Comparison of ENCODE assay signal across 8 cellular contexts in genomic region chr4:75708218-75708691, GRCh38. TPM values are rescaled to one million over a fixed set of nuclear protein-coding genes. Genes with fewer than 3 reads are reported as not detected.
DNase-seq lines count a peak whose midpoint lies in the region; ATAC-seq and TF ChIP-seq lines count a peak whose summit lies in the region.

No MANE protein-coding gene starts in this region.

- no peaks in the 10 kb centered on the region for H3K4me1 ChIP-seq in mammary epithelial cell (ENCODE audit: insufficient read depth, low read length)
- H3K4me1 ChIP-seq in breast epithelium = no peaks in the 10 kb centered on the region
- H3K4me1 ChIP-seq in OCI-LY7 (ENCODE audit: insufficient read depth, low read length, poor library complexity, severe bottlenecking) = no peaks in the 10 kb centered on the region

- H2AFZ ChIP-seq in mammary epithelial cell (ENCODE audit: low read depth, low read length) = no peak overlapping the region
- H2AFZ ChIP-seq in OCI-LY7 (ENCODE audit: low read length) = no peak overlapping the region

- DNase-seq in mammary epithelial cell (no peak), breast epithelium (ENCODE audit: low spot score in 2 of 2) (no peak), OCI-LY7 (ENCODE audit: low spot score) (no peak), dermis blood vessel endothelial cell (peak; percentile 20), NCI-H2171 treated with DMSO at 0.1 percent for 48 hours (lab: John Stamatoyannopoulos, UW) (no peak), NCI-H524 treated with DMSO at 0.1 percent for 48 hours (lab: John Stamatoyannopoulos, UW) (no peak)
- DNase-seq in stimulated activated CD4-positive, alpha-beta T cell treated with anti-CD3 and anti-CD28 coated beads, Interleukin-2, amount 100 ng/mL, for 4 hours (ENCODE audit: low read depth) = peak; percentile 24

- H3K4me2 ChIP-seq in mammary epithelial cell (ENCODE audit: insufficient read depth, low read depth, low read length) (no peak overlapping the region), OCI-LY7 (ENCODE audit: low read length) (no peak overlapping the region)

- H3K9me2 ChIP-seq in OCI-LY7 (ENCODE audit: insufficient read depth, low read length) = no peaks in the 10 kb centered on the region

- POLR2A ChIA-PET in OCI-LY7 (lab: Charles Lee) = no interaction called here

- dilution Hi-C loops in mammary epithelial cell (cut with HindIII; ENCODE audit: low sequenced_read_pairs) = no loop called here

- H3K36me3 ChIP-seq in mammary epithelial cell (ENCODE audit: insufficient read depth, low read length) (no peaks in the 10 kb centered on the region), breast epithelium (no peaks in the 10 kb centered on the region), OCI-LY7 (ENCODE audit: insufficient read depth, low read length) (no peaks in the 10 kb centered on the region)

- H3K27me3 ChIP-seq in mammary epithelial cell (ENCODE audit: insufficient read depth, low read length) (no peaks in the 10 kb centered on the region), breast epithelium (no peaks in the 10 kb centered on the region)

- BruUV-seq in mammary epithelial cell (replicated peaks; lab: Mats Ljungman, UMichigan) = no TSS peak
- no TSS peak for BruUV-seq in OCI-LY7 (replicated peaks; lab: Mats Ljungman, UMichigan)

- H4K20me1 ChIP-seq in mammary epithelial cell (ENCODE audit: insufficient read depth, low read length) (no peaks in the 10 kb centered on the region), OCI-LY7 (ENCODE audit: insufficient read depth, low read length) (no peaks in the 10 kb centered on the region)

- WGBS in mammary epithelial cell (ENCODE audit: low coverage, missing lambda C conversion rate) = 100% methylated on average over 2 of the region's 3 CpGs

- TF ChIP-seq CTCF in mammary epithelial cell (conservative IDR thresholded peaks at IDR 0.05 in 1 of 2, IDR thresholded peaks at IDR 0.05 in 1 of 2; ENCODE audit: extremely low read depth in 1 of 2, insufficient read depth in 1 of 2, low read depth in 1 of 2, low read length in 2 of 2) = peak; percentile 12 to 27
- TF ChIP-seq CTCF in breast epithelium (IDR thresholded peaks at IDR 0.05) = no peak
- TF ChIP-seq CTCF in OCI-LY7 (conservative IDR thresholded peaks at IDR 0.05; ENCODE audit: low read length) = peak; percentile 58

- in situ Hi-C loops in mammary epithelial cell (cut with MboI; ENCODE audit: low sequenced_read_pairs in 2 of 2) = no loop called here

- H3K4me3 ChIP-seq in mammary epithelial cell (replicated peaks in 1 of 3; ENCODE audit: insufficient read depth in 1 of 3, low read depth in 2 of 3, low read length in 3 of 3) (no peak overlapping the region), breast epithelium (no peak overlapping the region), OCI-LY7 (ENCODE audit: low read depth, low read length, poor library complexity, severe bottlenecking) (no peak overlapping the region)

- no peak overlapping the region for H3K27ac ChIP-seq in mammary epithelial cell (ENCODE audit: insufficient read depth, low read depth, low read length)
- no peak overlapping the region for H3K27ac ChIP-seq in breast epithelium
- no peak overlapping the region for H3K27ac ChIP-seq in OCI-LY7 (ENCODE audit: low read depth, low read length, poor library complexity, severe bottlenecking)

- CTCF ChIA-PET in mammary epithelial cell (lab: Charles Lee; ENCODE audit: low non-redundant PET) = no interaction called here
- CTCF ChIA-PET in OCI-LY7 (lab: Charles Lee; ENCODE audit: unreplicated experiment) = no interaction called here

- H3K9ac ChIP-seq in mammary epithelial cell (ENCODE audit: insufficient read depth, low read length) = no peak overlapping the region

- no peak for TF ChIP-seq POLR2A in breast epithelium (IDR thresholded peaks at IDR 0.05)

- no peak for ATAC-seq in HG03460 (IDR thresholded peaks at IDR 0.05; ENCODE audit: unreplicated experiment)

- H3K79me2 ChIP-seq in mammary epithelial cell (ENCODE audit: insufficient read depth, low read length) = no peaks in the 10 kb centered on the region
- no peaks in the 10 kb centered on the region for H3K79me2 ChIP-seq in OCI-LY7 (ENCODE audit: insufficient read depth, low read depth, low read length)

- H3K9me3 ChIP-seq in mammary epithelial cell (replicated peaks; ENCODE audit: insufficient read depth, low read length) = no peaks in the 10 kb centered on the region
- H3K9me3 ChIP-seq in breast epithelium = no peaks in the 10 kb centered on the region
- no peaks in the 10 kb centered on the region for H3K9me3 ChIP-seq in OCI-LY7 (ENCODE audit: low read length)

- intact Hi-C loops in mammary epithelial cell (cut with micrococcal nuclease) = no loop called here
- intact Hi-C loops in breast epithelium (cut with DNase I; ENCODE audit: low total_unique reads) = no loop called here
- intact Hi-C loops in OCI-LY7 (cut with micrococcal nuclease; ENCODE audit: unreplicated experiment) = no loop called here

RNA-seq across cellular contexts. Expression of gene USO1, which starts 16.1 kb away (rescaled TPM):
- 10 to 100 TPM; 72.9 to 80.9 TPM for total RNA-seq in mammary epithelial cell
- 36.7 TPM for polyA plus RNA-seq in mammary epithelial cell
- 40.5 TPM for polyA minus RNA-seq in mammary epithelial cell
- 10 to 100 TPM; 74.1 to 76.7 (median 74.1) TPM for total RNA-seq in breast epithelium
- total RNA-seq in OCI-LY7 (2014; rRNA removed; shearing (Covaris generic)) = 38.0 and 40.5 TPM in 2 replicates
- 54.6 and 57.3 TPM in 2 replicates for total RNA-seq in OCI-LY7 (2022)
- 105 and 141 TPM in 2 replicates for total RNA-seq in dermis blood vessel endothelial cell

RNA-seq across cellular contexts. Expression of gene G3BP2, which starts 35.0 kb away (rescaled TPM):
- 100 to 1,000 TPM; 146 to 192 TPM for total RNA-seq in mammary epithelial cell
- 79.3 TPM for polyA plus RNA-seq in mammary epithelial cell
- 199 TPM for polyA minus RNA-seq in mammary epithelial cell
- 10 to 100 TPM; 75.4 to 92.6 (median 86.2) TPM for total RNA-seq in breast epithelium
- total RNA-seq in OCI-LY7 (2014; rRNA removed; shearing (Covaris generic)) = 55.9 and 56.7 TPM in 2 replicates
- 137 and 147 TPM in 2 replicates for total RNA-seq in OCI-LY7 (2022)
- total RNA-seq in dermis blood vessel endothelial cell = 239 and 264 TPM in 2 replicates

Comparison
In these comparisons a context has a peak if more than half of its experiments do, and no peak if none do; other contexts are left out.
1. CTCF ChIP-seq: peak in mammary epithelial cell (2 of 2) and OCI-LY7 (single experiment); none in breast epithelium (0 of 3).
2. DNase-seq: peak in dermis blood vessel endothelial cell (single experiment) and stimulated activated CD4-positive, alpha-beta T cell treated with anti-CD3 and anti-CD28 coated beads, Interleukin-2, amount 100 ng/mL, for 4 hours (single experiment); none in mammary epithelial cell (single experiment), breast epithelium (0 of 2), OCI-LY7 (single experiment), NCI-H2171 treated with DMSO at 0.1 percent for 48 hours (single experiment) and NCI-H524 treated with DMSO at 0.1 percent for 48 hours (single experiment).